ENCODE assay signal across 8 cellular contexts in the genomic region with DNA sequence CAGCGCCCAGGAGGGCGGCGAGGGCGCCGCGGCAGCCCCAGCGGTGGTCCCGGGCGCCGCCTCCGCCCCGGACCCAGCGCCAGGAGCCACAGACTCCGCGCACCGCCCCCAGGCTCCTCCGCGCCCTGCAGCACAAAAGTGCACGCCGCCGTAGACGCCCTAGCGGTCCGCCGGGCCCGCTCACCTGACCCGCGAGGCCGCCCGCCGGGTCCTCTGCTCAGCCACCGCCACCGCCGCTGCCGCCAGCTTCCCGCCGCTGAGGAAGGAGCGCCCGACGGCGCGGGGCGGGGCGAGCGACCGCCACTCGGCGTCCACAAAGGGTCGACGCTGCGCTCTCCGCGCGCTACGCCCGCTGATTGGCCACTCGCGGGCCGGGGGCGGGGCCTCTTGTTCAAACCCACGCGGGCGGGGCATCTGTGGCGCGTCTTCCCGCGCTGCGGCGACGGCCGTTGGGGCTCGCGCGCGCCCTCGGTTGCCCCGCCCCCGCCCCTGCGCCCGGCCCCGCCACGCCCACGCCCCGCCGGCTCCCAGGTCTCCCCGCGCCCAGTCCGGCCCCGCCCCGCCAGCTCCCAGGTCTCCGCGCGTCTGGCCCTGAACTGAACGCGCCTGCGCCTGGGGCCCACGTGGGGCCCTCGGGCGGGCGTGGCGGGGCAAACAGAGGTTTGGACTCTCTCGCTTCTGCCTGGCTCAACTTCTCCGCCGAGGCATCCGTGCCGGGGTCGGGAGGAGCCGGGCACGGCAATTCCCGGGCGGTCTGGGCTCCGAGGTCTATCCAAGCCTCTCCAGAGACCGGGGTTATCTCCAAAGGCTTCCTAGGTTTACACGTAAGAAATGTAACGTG. TPM values are rescaled to one million over a fixed set of nuclear protein-coding genes. Genes with fewer than 3 reads are reported as not detected.
DNase-seq lines count a peak whose midpoint lies in the region; ATAC-seq, FAIRE-seq and TF ChIP-seq lines count a peak whose summit lies in the region.

TSS of gene CDCA4 (minus strand) at position 269 of the 841 bp plus-strand sequence. CDS start 9,154 bp downstream, outside the sequence.

- TF ChIP-seq POLR2A in GM12891 (IDR thresholded peaks at IDR 0.05; ENCODE audit: low read depth, low read length) = peak; percentile 79

- H3K9me3 ChIP-seq in adipocyte (ENCODE audit: control insufficient read depth, low read length) (no peaks in the 10 kb centered on the region), upper lobe of right lung (no peaks in the 10 kb centered on the region)

- peak within 1 kb of the TSS; percentile 80 for H3K27ac ChIP-seq in upper lobe of right lung

- H3K27me3 ChIP-seq in adipocyte (replicated peaks; ENCODE audit: control insufficient read depth, insufficient read depth, low read length) (no peaks in the 10 kb centered on the region), upper lobe of right lung (no peaks in the 10 kb centered on the region)

- peak within 1 kb of the TSS; percentile 98 for H3K9ac ChIP-seq in adipocyte (ENCODE audit: low read length)

- intact Hi-C loops in cardiac septum (cut with DNase I) = loop anchor here (2.0 kb wide), 1 partner anchor 34 kb away; no protein-coding TSS in a partner anchor
- intact Hi-C loops in posterior vena cava (cut with DNase I) = loop anchor here in 1 of 2 donors (5.0 kb wide), 1 partner anchor 44 kb away; the partner anchor contains the start of gene AHNAK2
- intact Hi-C loops in upper lobe of right lung (cut with DNase I) = no loop called here

- peak; percentile 98 for DNase-seq in GM12891 (ENCODE audit: insufficient read length, low spot score)
- peak; percentile 83 for DNase-seq in NCI-H1417 treated with DMSO at 0.1 percent for 48 hours (lab: John Stamatoyannopoulos, UW)
- peak; percentile 95 for DNase-seq in T follicular helper cell (ENCODE audit: low read depth)
- DNase-seq in adipocyte (ENCODE audit: low read depth) = peak; percentile 99
- peak; percentile 99 for DNase-seq in cardiac septum (ENCODE audit: low spot score)
- peak; percentile 99 for DNase-seq in posterior vena cava (ENCODE audit: low spot score)
- DNase-seq in upper lobe of right lung = peak; percentile 99

- H3K36me3 ChIP-seq in adipocyte (ENCODE audit: control insufficient read depth, insufficient read depth, low read length, severe bottlenecking) (no peaks in the 10 kb centered on the region), upper lobe of right lung (no peaks in the 10 kb centered on the region)

- H3K4me1 ChIP-seq in adipocyte (ENCODE audit: control insufficient read depth, insufficient read depth, low read length) (peaks cover 49% of the 10 kb centered on the region), upper lobe of right lung (peaks cover 27% of the 10 kb centered on the region)

- peak within 1 kb of the TSS; percentile 97 for H3K4me3 ChIP-seq in adipocyte (ENCODE audit: low read length)
- H3K4me3 ChIP-seq in upper lobe of right lung = peak within 1 kb of the TSS; percentile 80

- peak; percentile 97 for FAIRE-seq in GM12891 (lab: Jason Lieb, UNC)

- no peak for TF ChIP-seq CTCF in upper lobe of right lung (IDR thresholded peaks at IDR 0.05)

- ATAC-seq in HG02798 (IDR thresholded peaks at IDR 0.05; ENCODE audit: poor library complexity, unreplicated experiment) (peak; percentile 85), upper lobe of right lung (peak; percentile 96)

TF ChIP-seq in GM12891, 5 proteins besides CTCF, POLR2A, EP300 and RAD21:
- TF ChIP-seq PAX5 (IDR thresholded peaks at IDR 0.05; ENCODE audit: insufficient read depth, low read length, severe bottlenecking) (no peak), TAF1 (IDR thresholded peaks at IDR 0.05; ENCODE audit: low read depth, low read length) (peak; percentile 82), SPI1 (IDR thresholded peaks at IDR 0.05; ENCODE audit: low read depth, low read length) (no peak), POU2F2 (IDR thresholded peaks at IDR 0.05; ENCODE audit: low read depth, low read length) (no peak), POLR2AphosphoS5 (IDR thresholded peaks at IDR 0.05; ENCODE audit: low read depth, low read length) (peak; percentile 65)
TF ChIP-seq in GM12891: peak in this region for 2.

RNA-seq across cellular contexts. Expression of gene CDCA4, which starts in this region (rescaled TPM):
- 35.1 TPM for polyA plus RNA-seq in GM12891 (2012; ENCODE audit: low read depth, missing spikeins)
- 2.3 TPM for total RNA-seq in cardiac septum
- total RNA-seq in posterior vena cava = 1 to 10 TPM; 4.3 to 4.8 TPM
- total RNA-seq in upper lobe of right lung = 4.1 TPM

Comparison
In these comparisons a context has a peak if more than half of its experiments do, and no peak if none do; other contexts are left out.
1. Peak in every context shown above with its lines: DNase-seq, ATAC-seq, H3K4me3 ChIP-seq and H3K27ac ChIP-seq.